ENCODE assay signal across 2 cellular contexts in the genomic region with DNA sequence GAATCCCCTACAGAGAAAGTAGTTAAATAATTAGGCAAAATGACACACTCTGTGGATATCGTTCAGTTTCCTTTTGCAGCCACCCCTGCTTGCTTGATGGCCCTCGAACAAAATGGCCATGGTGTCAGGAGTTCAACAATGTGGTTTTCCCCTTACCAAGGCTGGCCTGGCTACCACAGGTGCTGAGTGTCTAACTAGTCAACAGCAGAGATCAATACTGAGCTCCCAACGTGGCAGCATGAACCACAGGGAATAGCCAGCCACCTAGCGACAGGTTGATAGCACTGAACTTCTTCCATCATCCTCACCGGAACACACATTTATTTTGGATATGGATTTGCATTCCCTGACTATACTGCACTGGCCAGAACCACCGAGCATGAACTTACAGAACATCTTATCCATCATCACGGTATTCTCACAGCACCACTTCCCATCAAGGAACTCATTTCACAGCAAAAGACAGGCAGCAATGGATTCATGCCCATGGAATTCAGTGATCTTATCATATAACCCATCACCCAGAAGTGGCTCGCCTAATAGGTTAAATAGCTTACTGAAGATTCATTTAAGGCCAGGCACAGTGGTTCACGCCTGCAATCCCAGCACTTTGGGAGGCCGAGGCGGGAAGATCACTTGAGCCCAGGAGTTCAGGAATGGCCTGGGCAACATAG.
TF ChIP-seq lines count a peak whose summit lies in the region.

No MANE protein-coding gene starts in this region.

TF ChIP-seq in HCT116, 20 proteins besides CTCF, POLR2A, EP300 and RAD21:
- no peak for TF ChIP-seq JUND (IDR thresholded peaks at IDR 0.05)
- no peak for TF ChIP-seq ZNF274 (IDR thresholded peaks at IDR 0.05; ENCODE audit: low read depth, low read length)
- no peak for TF ChIP-seq FOSL1 (IDR thresholded peaks at IDR 0.05; ENCODE audit: low read depth)
- TF ChIP-seq EGR1 (IDR thresholded peaks at IDR 0.05; ENCODE audit: low read depth), result no peak
- TF ChIP-seq, protein P1, sequence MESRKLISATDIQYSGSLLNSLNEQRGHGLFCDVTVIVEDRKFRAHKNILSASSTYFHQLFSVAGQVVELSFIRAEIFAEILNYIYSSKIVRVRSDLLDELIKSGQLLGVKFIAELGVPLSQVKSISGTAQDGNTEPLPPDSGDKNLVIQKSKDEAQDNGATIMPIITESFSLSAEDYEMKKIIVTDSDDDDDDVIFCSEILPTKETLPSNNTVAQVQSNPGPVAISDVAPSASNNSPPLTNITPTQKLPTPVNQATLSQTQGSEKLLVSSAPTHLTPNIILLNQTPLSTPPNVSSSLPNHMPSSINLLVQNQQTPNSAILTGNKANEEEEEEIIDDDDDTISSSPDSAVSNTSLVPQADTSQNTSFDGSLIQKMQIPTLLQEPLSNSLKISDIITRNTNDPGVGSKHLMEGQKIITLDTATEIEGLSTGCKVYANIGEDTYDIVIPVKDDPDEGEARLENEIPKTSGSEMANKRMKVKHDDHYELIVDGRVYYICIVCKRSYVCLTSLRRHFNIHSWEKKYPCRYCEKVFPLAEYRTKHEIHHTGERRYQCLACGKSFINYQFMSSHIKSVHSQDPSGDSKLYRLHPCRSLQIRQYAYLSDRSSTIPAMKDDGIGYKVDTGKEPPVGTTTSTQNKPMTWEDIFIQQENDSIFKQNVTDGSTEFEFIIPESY (IDR thresholded peaks at IDR 0.05; ENCODE audit: extremely low read depth, insufficient replicate concordance, low read length), result no peak
- TF ChIP-seq EZH2phosphoT487 (IDR thresholded peaks at IDR 0.05; ENCODE audit: borderline replicate concordance), result no peak
- TF ChIP-seq YY1 (IDR thresholded peaks at IDR 0.05; ENCODE audit: extremely low read depth, insufficient replicate concordance, low read depth, low read length), result no peak
- TF ChIP-seq CBX3 (IDR thresholded peaks at IDR 0.05; ENCODE audit: low read depth), result no peak
- no peak for TF ChIP-seq SIN3A (IDR thresholded peaks at IDR 0.05; ENCODE audit: low read depth)

TF ChIP-seq in HepG2, 621 proteins besides CTCF, POLR2A, EP300 and RAD21:
- TF ChIP-seq ZNF121 (CRISPR knock-in tag; IDR thresholded peaks at IDR 0.05) (peak; percentile 40; the same call in 1 of the 2 replicates), ZNF644 (CRISPR knock-in tag; IDR thresholded peaks at IDR 0.05; ENCODE audit: low read depth) (peak; percentile 77), KDM4B (CRISPR knock-in tag; IDR thresholded peaks at IDR 0.05) (no peak), NR2F6 (IDR thresholded peaks at IDR 0.05) (no peak), NR2F6 (CRISPR knock-in tag; IDR thresholded peaks at IDR 0.05) (peak; percentile 25; the same call in 1 of the 2 replicates), STAG1 (CRISPR knock-in tag; IDR thresholded peaks at IDR 0.05) (peak; percentile 59), TEAD3 (CRISPR knock-in tag; optimal IDR thresholded peaks at IDR 0.05; ENCODE audit: borderline replicate concordance) (peak; percentile 6), SMAD3 (CRISPR knock-in tag; IDR thresholded peaks at IDR 0.05) (0 out of 2 replicates have a peak, but pooled peaks have one; percentile 29), SAFB2 (CRISPR knock-in tag; IDR thresholded peaks at IDR 0.05; ENCODE audit: borderline replicate concordance, low read depth) (no peak), FOXA1 (IDR thresholded peaks at IDR 0.05) (no peak), FOXA1 (CRISPR knock-in tag; IDR thresholded peaks at IDR 0.05) (peak; percentile 54), GATAD1 (CRISPR knock-in tag; IDR thresholded peaks at IDR 0.05) (0 out of 2 replicates have a peak, but pooled peaks have one; percentile 25), SMC3 (IDR thresholded peaks at IDR 0.05; ENCODE audit: low read length) (peak; percentile 54), XRCC5 (optimal IDR thresholded peaks at IDR 0.05; ENCODE audit: low read length) (peak; percentile 31), ONECUT2 (CRISPR knock-in tag; IDR thresholded peaks at IDR 0.05) (peak; percentile 84), FOXA3 (CRISPR knock-in tag; IDR thresholded peaks at IDR 0.05) (peak; percentile 37; the same call in 1 of the 2 replicates), HIVEP1 (CRISPR knock-in tag; IDR thresholded peaks at IDR 0.05) (no peak), ZNF331 (CRISPR knock-in tag; IDR thresholded peaks at IDR 0.05) (peak; percentile 69), GATAD2A (CRISPR knock-in tag; IDR thresholded peaks at IDR 0.05) (0 out of 2 replicates have a peak, but pooled peaks have one; percentile 16), AGO1 (IDR thresholded peaks at IDR 0.05; ENCODE audit: low read depth, low read length, poor library complexity, severe bottlenecking) (no peak), TMF1 (CRISPR knock-in tag; IDR thresholded peaks at IDR 0.05; ENCODE audit: low read depth) (no peak), FOXO1 (CRISPR knock-in tag; IDR thresholded peaks at IDR 0.05) (peak; percentile 62), KAT2B (IDR thresholded peaks at IDR 0.05; ENCODE audit: borderline replicate concordance, low read depth, low read length) (peak; percentile 32; the same call in 1 of the 2 replicates), MIER3 (CRISPR knock-in tag; IDR thresholded peaks at IDR 0.05; ENCODE audit: borderline replicate concordance) (0 out of 2 replicates have a peak, but pooled peaks have one; percentile 35), KDM1A (CRISPR knock-in tag; IDR thresholded peaks at IDR 0.05) (no peak), SALL1 (CRISPR knock-in tag; IDR thresholded peaks at IDR 0.05) (peak; percentile 36; the same call in 1 of the 2 replicates), ZNF564 (CRISPR knock-in tag; IDR thresholded peaks at IDR 0.05) (no peak), IRF2 (CRISPR knock-in tag; IDR thresholded peaks at IDR 0.05) (peak; percentile 22; the same call in 1 of the 2 replicates)
- TF ChIP-seq, protein P2, sequence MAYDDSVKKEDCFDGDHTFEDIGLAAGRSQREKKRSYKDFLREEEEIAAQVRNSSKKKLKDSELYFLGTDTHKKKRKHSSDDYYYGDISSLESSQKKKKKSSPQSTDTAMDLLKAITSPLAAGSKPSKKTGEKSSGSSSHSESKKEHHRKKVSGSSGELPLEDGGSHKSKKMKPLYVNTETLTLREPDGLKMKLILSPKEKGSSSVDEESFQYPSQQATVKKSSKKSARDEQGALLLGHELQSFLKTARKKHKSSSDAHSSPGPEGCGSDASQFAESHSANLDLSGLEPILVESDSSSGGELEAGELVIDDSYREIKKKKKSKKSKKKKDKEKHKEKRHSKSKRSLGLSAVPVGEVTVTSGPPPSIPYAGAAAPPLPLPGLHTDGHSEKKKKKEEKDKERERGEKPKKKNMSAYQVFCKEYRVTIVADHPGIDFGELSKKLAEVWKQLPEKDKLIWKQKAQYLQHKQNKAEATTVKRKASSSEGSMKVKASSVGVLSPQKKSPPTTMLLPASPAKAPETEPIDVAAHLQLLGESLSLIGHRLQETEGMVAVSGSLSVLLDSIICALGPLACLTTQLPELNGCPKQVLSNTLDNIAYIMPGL (CRISPR knock-in tag; IDR thresholded peaks at IDR 0.05; ENCODE audit: borderline replicate concordance in 1 of 2, low read depth in 1 of 2), result peak in 1 of 2 experiments; percentile 58; a peak in 1 of 4 replicates
- TF ChIP-seq, protein P3, sequence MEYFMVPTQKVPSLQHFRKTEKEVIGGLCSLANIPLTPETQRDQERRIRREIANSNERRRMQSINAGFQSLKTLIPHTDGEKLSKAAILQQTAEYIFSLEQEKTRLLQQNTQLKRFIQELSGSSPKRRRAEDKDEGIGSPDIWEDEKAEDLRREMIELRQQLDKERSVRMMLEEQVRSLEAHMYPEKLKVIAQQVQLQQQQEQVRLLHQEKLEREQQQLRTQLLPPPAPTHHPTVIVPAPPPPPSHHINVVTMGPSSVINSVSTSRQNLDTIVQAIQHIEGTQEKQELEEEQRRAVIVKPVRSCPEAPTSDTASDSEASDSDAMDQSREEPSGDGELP (IDR thresholded peaks at IDR 0.05; ENCODE audit: borderline replicate concordance, low read depth), result no peak
